Comparison of ENCODE assay signal across 13 cellular contexts in the genomic region with DNA sequence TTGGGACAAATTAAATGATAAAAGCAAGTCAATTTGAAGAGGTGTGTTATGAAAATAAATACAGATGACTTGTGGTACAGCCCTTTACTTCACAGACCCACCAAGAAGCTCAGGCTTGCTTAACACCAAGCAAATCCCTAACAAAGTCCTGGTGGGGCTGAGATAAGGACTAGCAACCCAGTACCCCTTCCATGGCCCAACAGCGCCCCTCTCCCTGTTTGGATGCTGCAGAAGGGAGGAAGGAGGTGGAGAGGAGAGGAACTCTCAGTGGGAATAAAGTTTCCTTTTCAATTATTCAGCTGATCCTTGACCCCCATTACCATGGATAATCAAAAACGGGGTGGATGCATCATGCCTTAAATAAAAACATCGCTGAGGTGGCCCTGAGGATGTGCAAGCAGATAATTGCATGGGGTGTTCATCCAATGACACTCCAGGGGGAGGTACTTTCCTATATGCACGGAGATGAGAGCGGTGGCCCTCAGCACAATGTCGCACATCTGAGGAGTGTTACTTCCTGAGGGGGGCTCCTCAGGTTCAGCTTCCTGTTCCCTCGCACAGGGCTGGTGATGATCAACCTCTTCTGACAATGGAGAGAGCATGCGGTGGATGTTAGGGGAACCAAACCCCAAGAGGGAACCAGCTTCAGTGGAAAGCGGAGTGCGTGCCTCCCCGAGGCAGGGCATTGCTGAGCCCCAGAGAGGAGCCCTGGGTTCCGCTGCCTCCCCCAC. TPM values are rescaled to one million over a fixed set of nuclear protein-coding genes. Genes with fewer than 3 reads are reported as not detected.
DNase-seq lines count a peak whose midpoint lies in the region; ATAC-seq lines count a peak whose summit lies in the region.
"Had no signal": no experiment of that assay in that cellular context is flagged by ENCODE, and none has a peak within 500 bp of the region (broad histone marks: within the 10 kb centered on the region; RNA-seq: fewer than 3 reads in every experiment).

No MANE protein-coding gene starts in this region.

- peaks cover 13% of the 10 kb centered on the region for H3K4me1 ChIP-seq in Karpas-422 (ENCODE audit: low read length)

- peak; percentile 63 for DNase-seq in activated CD4-positive, alpha-beta T cell treated with anti-CD3 and anti-CD28 coated beads, Interleukin-2, amount 10 ng/mL, durations not matched to agents 7 days and 5 days
- DNase-seq in central memory CD8-positive, alpha-beta T cell (ENCODE audit: low spot score in 2 of 2): peak; percentile 67 to 90
- DNase-seq in stimulated activated CD8-positive, alpha-beta memory T cell treated with anti-CD3 and anti-CD28 coated beads, Interleukin-2, amount 100 ng/mL, for 1 hour (ENCODE audit: low read depth in 2 of 2): peak; percentile 40 to 41
- DNase-seq in ureter (ENCODE audit: low spot score) (no peak), Karpas-422 (no peak), GM19238 (ENCODE audit: insufficient read length, low spot score) (no peak)
- DNase-seq: amygdala, GDM1, nephron progenitor cell had no signal

- peaks cover 8% of the 10 kb centered on the region for H3K27me3 Mint-ChIP-seq in IgD-negative memory B cell
- no peaks in the 10 kb centered on the region for H3K27me3 Mint-ChIP-seq in activated CD4-positive, alpha-beta T cell treated with anti-CD3 and anti-CD28 coated beads, Interleukin-2, amount 10 ng/mL, durations not matched to agents 7 days and 5 days
- no peaks in the 10 kb centered on the region for H3K27me3 Mint-ChIP-seq in central memory CD8-positive, alpha-beta T cell

- no peaks in the 10 kb centered on the region for H3K9me3 ChIP-seq in Karpas-422 (ENCODE audit: low read length)

- H3K9me2 ChIP-seq in Karpas-422 (replicated peaks; ENCODE audit: insufficient read depth, low read length): no peaks in the 10 kb centered on the region

- no peak overlapping the region for H3K4me2 ChIP-seq in Karpas-422 (ENCODE audit: low read depth, low read length, poor library complexity, severe bottlenecking)

- peaks cover 22 to 33% (median 33%) of the 10 kb centered on the region in 3 donors for H3K4me1 Mint-ChIP-seq in IgD-negative memory B cell
- H3K4me1 Mint-ChIP-seq in activated CD4-positive, alpha-beta T cell treated with anti-CD3 and anti-CD28 coated beads, Interleukin-2, amount 10 ng/mL, durations not matched to agents 7 days and 5 days: peaks cover 74% of the 10 kb centered on the region
- peaks cover 77% of the 10 kb centered on the region for H3K4me1 Mint-ChIP-seq in central memory CD8-positive, alpha-beta T cell

- CTCF ChIA-PET in activated CD4-positive, alpha-beta T cell treated with anti-CD3 and anti-CD28 coated beads, Interleukin-2, amount 10 ng/mL, durations not matched to agents 7 days and 5 days (lab: Charles Lee): interaction anchor here (0.5 to 2.4 kb wide), 5 partner anchors 9 to 297 kb away, joined by 3 to 7 read pairs (median 4); no protein-coding TSS in a partner anchor

- H2AFZ ChIP-seq in Karpas-422 (ENCODE audit: low read length): no peak overlapping the region

- H3K4me3 Mint-ChIP-seq in IgD-negative memory B cell: peak overlapping the region; percentile 27 to 89 (median 60)
- peak overlapping the region; percentile 74 for H3K4me3 Mint-ChIP-seq in activated CD4-positive, alpha-beta T cell treated with anti-CD3 and anti-CD28 coated beads, Interleukin-2, amount 10 ng/mL, durations not matched to agents 7 days and 5 days
- H3K4me3 Mint-ChIP-seq in central memory CD8-positive, alpha-beta T cell: peak overlapping the region; percentile 99
- H3K4me3 Mint-ChIP-seq: nephron progenitor cell had no signal

- no peaks in the 10 kb centered on the region for H3K79me2 ChIP-seq in Karpas-422 (ENCODE audit: low read length)

- no peaks in the 10 kb centered on the region for H4K20me1 ChIP-seq in Karpas-422 (ENCODE audit: insufficient read depth, low read depth, low read length)

- H3K27ac Mint-ChIP-seq in IgD-negative memory B cell: peak overlapping the region; percentile 30 to 88 (median 71)
- H3K27ac Mint-ChIP-seq in activated CD4-positive, alpha-beta T cell treated with anti-CD3 and anti-CD28 coated beads, Interleukin-2, amount 10 ng/mL, durations not matched to agents 7 days and 5 days: peak overlapping the region; percentile 93
- H3K27ac Mint-ChIP-seq in central memory CD8-positive, alpha-beta T cell (ENCODE audit: low read depth): peak overlapping the region; percentile 100
- H3K27ac Mint-ChIP-seq: nephron progenitor cell had no signal

- no peaks in the 10 kb centered on the region for H3K36me3 ChIP-seq in Karpas-422 (ENCODE audit: insufficient read depth, low read length)

- no peak overlapping the region for H3K27ac ChIP-seq in Karpas-422 (ENCODE audit: low read length)
- H3K27ac ChIP-seq: HL-60 had no signal

- POLR2A ChIA-PET in activated CD4-positive, alpha-beta T cell treated with anti-CD3 and anti-CD28 coated beads, Interleukin-2, amount 10 ng/mL, durations not matched to agents 7 days and 5 days (lab: Charles Lee): no interaction called here

- no peak overlapping the region for H3K4me3 ChIP-seq in Karpas-422 (ENCODE audit: low read length)

- no peaks in the 10 kb centered on the region for H3K27me3 ChIP-seq in Karpas-422 (ENCODE audit: low read length)

- ATAC-seq in central memory CD8-positive, alpha-beta T cell (replicated peaks; ENCODE audit: extremely low read depth, poor library complexity, severe bottlenecking): peak; percentile 89
- ATAC-seq in HG03460 (IDR thresholded peaks at IDR 0.05; ENCODE audit: unreplicated experiment): no peak

- H3K9me3 Mint-ChIP-seq in IgD-negative memory B cell: no peaks in the 10 kb centered on the region
- no peaks in the 10 kb centered on the region for H3K9me3 Mint-ChIP-seq in activated CD4-positive, alpha-beta T cell treated with anti-CD3 and anti-CD28 coated beads, Interleukin-2, amount 10 ng/mL, durations not matched to agents 7 days and 5 days
- no peaks in the 10 kb centered on the region for H3K9me3 Mint-ChIP-seq in central memory CD8-positive, alpha-beta T cell

- no peak overlapping the region for H3K9ac ChIP-seq in Karpas-422 (ENCODE audit: low read length)

- no peaks in the 10 kb centered on the region for H3K36me3 Mint-ChIP-seq in IgD-negative memory B cell
- peaks cover 14% of the 10 kb centered on the region for H3K36me3 Mint-ChIP-seq in activated CD4-positive, alpha-beta T cell treated with anti-CD3 and anti-CD28 coated beads, Interleukin-2, amount 10 ng/mL, durations not matched to agents 7 days and 5 days (ENCODE audit: low read depth)
- peaks cover 38% of the 10 kb centered on the region for H3K36me3 Mint-ChIP-seq in central memory CD8-positive, alpha-beta T cell (ENCODE audit: insufficient read depth)

RNA-seq across cellular contexts. Expression of a gene that starts 4.4 kb away (rescaled TPM):
- polyA plus RNA-seq in IgD-negative memory B cell: 1.2 TPM
- total RNA-seq in activated CD4-positive, alpha-beta T cell treated with anti-CD3 and anti-CD28 coated beads, Interleukin-2, amount 10 ng/mL, durations not matched to agents 7 days and 5 days: 10 to 100 TPM; 10.3 to 10.4 TPM
- 1.4 TPM for total RNA-seq in ureter
- total RNA-seq in Karpas-422 (2014; rRNA removed; shearing (Covaris generic); ENCODE audit: low replicate concordance): 0.11 TPM in 1 of 2 replicates, not detected in the other
- total RNA-seq: glomerular endothelial cell had no signal

Comparison
In these comparisons a context has a peak if more than half of its experiments do, and no peak if none do; other contexts are left out.
1. DNase-seq: peak in activated CD4-positive, alpha-beta T cell treated with anti-CD3 and anti-CD28 coated beads, Interleukin-2, amount 10 ng/mL, durations not matched to agents 7 days and 5 days (single experiment), central memory CD8-positive, alpha-beta T cell (2 of 2) and stimulated activated CD8-positive, alpha-beta memory T cell treated with anti-CD3 and anti-CD28 coated beads, Interleukin-2, amount 100 ng/mL, for 1 hour (2 of 2); none in ureter (single experiment), Karpas-422 (single experiment) and GM19238 (single experiment).
2. Peak in every context shown above with its lines, with median percentiles within 50 percentile points of each other: H3K27ac Mint-ChIP-seq and H3K4me3 Mint-ChIP-seq.